Comparison of ENCODE assay signal across 8 cellular contexts in genomic region chr18:23401400-23402347, GRCh38. TPM values are rescaled to one million over a fixed set of nuclear protein-coding genes. Genes with fewer than 3 reads are reported as not detected.
DNase-seq lines count a peak whose midpoint lies in the region; ATAC-seq lines count a peak whose summit lies in the region.

No MANE protein-coding gene starts in this region.

- in situ Hi-C loops in Caki2 (cut with HindIII; ENCODE audit: low pct_unique_long_range_greater_than_20kb, low sequenced_read_pairs): no loop called here

- H3K23ac ChIP-seq in mesendoderm (ENCODE audit: low read length): no peak overlapping the region

- H2BK15ac ChIP-seq in mesendoderm (replicated peaks; ENCODE audit: low read depth): no peak overlapping the region

- no peak overlapping the region for H3K27ac ChIP-seq in mesendoderm (ENCODE audit: low read depth, low read length)

- H3K4me3 ChIP-seq in mesendoderm (ENCODE audit: low read length): no peak overlapping the region

- H4K8ac ChIP-seq in mesendoderm (ENCODE audit: low read depth, low read length): no peak overlapping the region

- no peak overlapping the region for H2BK5ac ChIP-seq in mesendoderm (ENCODE audit: low read length)

- H3K36me3 ChIP-seq in mesendoderm (ENCODE audit: control insufficient read depth, insufficient read depth, low read length): no peaks in the 10 kb centered on the region

- no peak overlapping the region for H2AK5ac ChIP-seq in mesendoderm (ENCODE audit: low read length)

- no peak overlapping the region for H3K4me2 ChIP-seq in mesendoderm (ENCODE audit: low read length)

- no peak overlapping the region for H2BK120ac ChIP-seq in mesendoderm (ENCODE audit: low read depth, low read length)

- no peak overlapping the region for H3K9ac ChIP-seq in mesendoderm (ENCODE audit: low read length)

- H3K27me3 ChIP-seq in mesendoderm (ENCODE audit: insufficient read depth, low read length, poor library complexity): no peaks in the 10 kb centered on the region

- peaks cover 1% of the 10 kb centered on the region for H3K4me1 ChIP-seq in mesendoderm (ENCODE audit: control insufficient read depth, low read depth, low read length)

- no peak overlapping the region for H4K5ac ChIP-seq in mesendoderm (ENCODE audit: low read length)

- no peaks in the 10 kb centered on the region for H3K79me1 ChIP-seq in mesendoderm (ENCODE audit: low read length)

- H3K79me2 ChIP-seq in mesendoderm (ENCODE audit: control insufficient read depth, insufficient read depth, low read length): no peaks in the 10 kb centered on the region

- peak overlapping the region; percentile 63 for H3K56ac ChIP-seq in mesendoderm (ENCODE audit: low read length)

- DNase-seq in Caki2 (ENCODE audit: low read depth): peak; percentile 46
- peak; percentile 52 for DNase-seq in NCI-H1417 treated with DMSO at 0.1 percent for 48 hours (lab: John Stamatoyannopoulos, UW)
- DNase-seq in cerebellum (ENCODE audit: low spot score): peak; percentile 23
- DNase-seq in mesendoderm: peak; percentile 89
- DNase-seq in NCI-H1930 (lab: John Stamatoyannopoulos, UW): no peak
- DNase-seq in putamen (ENCODE audit: low spot score): no peak

- no CpG with 5 or more reads among the region's 10 CpGs for WGBS in mesendoderm (ENCODE audit: extremely low coverage, insufficient coverage, low lambda C conversion rate)

- no peak overlapping the region for H3K18ac ChIP-seq in mesendoderm (ENCODE audit: low read length)

- ATAC-seq in HG02852 (IDR thresholded peaks at IDR 0.05; ENCODE audit: unreplicated experiment): no peak
- no peak for ATAC-seq in HG03469 (IDR thresholded peaks at IDR 0.05; ENCODE audit: unreplicated experiment)

- H3K4ac ChIP-seq in mesendoderm (ENCODE audit: low read depth, low read length): no peak overlapping the region

RNA-seq across cellular contexts. Expression of gene RIOK3, which starts 51.4 kb away (rescaled TPM):
- total RNA-seq in Caki2 (2014; rRNA removed; shearing (Covaris generic); ENCODE audit: low replicate concordance): 25.9 and 26.1 TPM in 2 replicates
- total RNA-seq in cerebellum: 59.2 TPM
- 22.6 TPM for polyA plus RNA-seq in mesendoderm (2013, experiment 1 of 2)
- polyA plus RNA-seq in mesendoderm (2013, experiment 2 of 2): 22.6 TPM

Comparison
In these comparisons a context has a peak if more than half of its experiments do, and no peak if none do; other contexts are left out.
1. DNase-seq: peak in Caki2 (single experiment), NCI-H1417 treated with DMSO at 0.1 percent for 48 hours (single experiment), cerebellum (single experiment) and mesendoderm (single experiment); none in NCI-H1930 (0 of 2) and putamen (single experiment).